In the genomic region with DNA sequence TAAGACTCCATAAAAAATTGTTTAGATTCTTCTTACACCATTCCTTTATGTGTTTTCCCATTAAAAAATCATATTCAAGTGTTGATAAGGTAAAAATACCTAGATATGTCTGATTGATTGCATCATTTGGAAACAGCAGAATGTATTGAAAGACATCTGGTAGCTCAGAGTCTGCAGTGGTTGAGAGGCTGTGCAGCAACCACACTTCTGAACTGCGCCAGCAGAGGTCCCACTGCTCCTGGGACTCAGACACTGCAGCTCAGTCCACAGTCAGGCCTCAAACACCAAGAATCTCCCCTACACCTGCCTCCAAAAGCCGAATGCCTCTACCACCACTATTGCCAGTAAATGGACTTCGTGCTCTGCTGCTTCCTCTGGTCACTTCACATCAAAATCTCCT, we compare ENCODE assay signal across 9 cellular contexts.
A peak's percentile ranks its signal among the peaks of the same experiment; 100 is the strongest.
DNase-seq lines count a peak whose midpoint lies in the region; ATAC-seq and TF ChIP-seq lines count a peak whose summit lies in the region.
"Had no signal": no experiment of that assay in that cellular context is flagged by ENCODE, and none has a peak within 500 bp of the region (broad histone marks: within the 10 kb centered on the region; RNA-seq: fewer than 3 reads in every experiment).

No MANE protein-coding gene starts in this region.

- H3K4me3 ChIP-seq in fibroblast of the aortic adventitia (ENCODE audit: low read depth, low read length), result no peak overlapping the region
- H3K4me3 ChIP-seq: SK-N-MC had no signal

- peak; percentile 82 for ATAC-seq in GM21515 (IDR thresholded peaks at IDR 0.05; ENCODE audit: unreplicated experiment)

- DNase-seq in EH (ENCODE audit: low read depth), result peak; percentile 54
- DNase-seq in MV-4-11 (lab: John Stamatoyannopoulos, UW), result peak; percentile 48
- DNase-seq in activated CD8-positive, alpha-beta memory T cell treated with anti-CD3 and anti-CD28 coated beads, Interleukin-2, amount 50 U/mL, for 4 hours, result peak; percentile 29
- DNase-seq in fibroblast of the aortic adventitia (ENCODE audit: low read depth), result peak; percentile 50
- DNase-seq in posterior vena cava (ENCODE audit: low spot score), result peak; percentile 79
- DNase-seq in NCI-H446 treated with DMSO at 0.1 percent for 48 hours (lab: John Stamatoyannopoulos, UW), result no peak
- no peak for DNase-seq in NCI-H2227 treated with DMSO at 0.1 percent for 48 hours (lab: John Stamatoyannopoulos, UW)

- intact Hi-C loops in posterior vena cava (cut with DNase I), result loop anchor here (5.0 to 10.0 kb wide), 2 partner anchors 90 to 93 kb away; no protein-coding TSS in a partner anchor

- TF ChIP-seq CTCF in fibroblast of the aortic adventitia (IDR thresholded peaks at IDR 0.05; ENCODE audit: insufficient read depth, low read length), result peak; percentile 70

Comparison
In these comparisons a context has a peak if more than half of its experiments do, and no peak if none do; other contexts are left out.
1. DNase-seq: peak in EH (single experiment), MV-4-11 (single experiment), activated CD8-positive, alpha-beta memory T cell treated with anti-CD3 and anti-CD28 coated beads, Interleukin-2, amount 50 U/mL, for 4 hours (single experiment), fibroblast of the aortic adventitia (single experiment) and posterior vena cava (single experiment); none in NCI-H446 treated with DMSO at 0.1 percent for 48 hours (single experiment) and NCI-H2227 treated with DMSO at 0.1 percent for 48 hours (single experiment).